Comparison of ENCODE assay signal across 9 cellular contexts in the genomic region with DNA sequence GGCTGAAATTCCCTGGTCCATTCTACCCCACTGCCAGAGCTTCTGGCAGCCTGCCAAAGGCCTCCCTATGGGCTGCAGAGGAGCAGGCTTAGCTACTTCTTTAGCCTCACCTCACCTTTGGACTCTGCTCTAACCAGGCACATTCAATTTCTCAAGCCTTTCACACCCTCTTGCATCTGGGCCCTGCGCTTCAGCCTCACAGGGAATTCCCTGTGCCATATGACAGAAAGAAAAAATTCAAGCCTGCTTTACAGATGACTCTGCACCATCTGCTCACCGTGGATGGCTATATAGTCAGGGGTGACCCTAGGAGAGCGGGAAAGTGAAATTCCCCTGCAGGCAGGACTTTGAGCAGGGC.
DNase-seq lines count a peak whose midpoint lies in the region; ATAC-seq and TF ChIP-seq lines count a peak whose summit lies in the region.
"Had no signal": no experiment of that assay in that cellular context is flagged by ENCODE, and none has a peak within 500 bp of the region (broad histone marks: within the 10 kb centered on the region; RNA-seq: fewer than 3 reads in every experiment).

No MANE protein-coding gene starts in this region.

- peaks cover 21% of the 10 kb centered on the region for H3K4me1 Mint-ChIP-seq in HFFc6 (ENCODE audit: low read depth)

- H3K4me1 ChIP-seq in mucosa of descending colon (ENCODE audit: low read depth) = peaks cover 23% of the 10 kb centered on the region

- H3K27ac Mint-ChIP-seq in HFFc6 = no peak overlapping the region

- H3K4me3 Mint-ChIP-seq in HFFc6 = no peak overlapping the region

- H3K9me3 ChIP-seq in mucosa of descending colon = peaks cover 19% of the 10 kb centered on the region

- DNase-seq in SHP77 (lab: John Stamatoyannopoulos, UW) (peak; percentile 16 to 31), mucosa of descending colon (peak; percentile 74 to 91 (median 85)), NCI-H2029 treated with DMSO at 0.1 percent for 48 hours (lab: John Stamatoyannopoulos, UW) (no peak), HFFc6 (no peak)
- DNase-seq in activated naive CD4-positive, alpha-beta T cell treated with Interleukin-2 at 50 U/mL for 16 hours = no peak

- H3K36me3 Mint-ChIP-seq in HFFc6 (ENCODE audit: low read depth) = peaks cover 20% of the 10 kb centered on the region

- peaks cover 22% of the 10 kb centered on the region for H3K9me3 Mint-ChIP-seq in HFFc6

- no peak overlapping the region for H3K4me3 ChIP-seq in mucosa of descending colon
- H3K4me3 ChIP-seq: skin epidermis had no signal

- intact Hi-C loops in mucosa of descending colon (cut with DNase I, micrococcal nuclease) = no loop called here

- TF ChIP-seq CTCF in mucosa of descending colon (IDR thresholded peaks at IDR 0.05) (no peak), HFFc6 (IDR thresholded peaks at IDR 0.05) (no peak)

- no peaks in the 10 kb centered on the region for H3K36me3 ChIP-seq in mucosa of descending colon (ENCODE audit: low read depth)

- peaks cover 17% of the 10 kb centered on the region for H3K27me3 Mint-ChIP-seq in HFFc6 (ENCODE audit: insufficient read depth)

- ATAC-seq in GM18502 (IDR thresholded peaks at IDR 0.05; ENCODE audit: poor library complexity, unreplicated experiment) = peak; percentile 65
- ATAC-seq in HG02763 (IDR thresholded peaks at IDR 0.05; ENCODE audit: unreplicated experiment) = peak; percentile 68
- ATAC-seq in mucosa of descending colon = peak; percentile 94
- ATAC-seq in HG03460 (IDR thresholded peaks at IDR 0.05; ENCODE audit: unreplicated experiment) = no peak

Comparison
In these comparisons a context has a peak if more than half of its experiments do, and no peak if none do; other contexts are left out.
1. DNase-seq: peak in SHP77 (2 of 2) and mucosa of descending colon (3 of 3); none in NCI-H2029 treated with DMSO at 0.1 percent for 48 hours (single experiment), HFFc6 (single experiment) and activated naive CD4-positive, alpha-beta T cell treated with Interleukin-2 at 50 U/mL for 16 hours (single experiment).